Comparison of ENCODE assay signal across 25 cellular contexts in genomic region chr4:77273412-77273811, GRCh38.
A peak's percentile ranks its signal among the peaks of the same experiment; 100 is the strongest.
DNase-seq lines count a peak whose midpoint lies in the region; ATAC-seq, FAIRE-seq and TF ChIP-seq lines count a peak whose summit lies in the region.
"Had no signal": no experiment of that assay in that cellular context is flagged by ENCODE, and none has a peak within 500 bp of the region (broad histone marks: within the 10 kb centered on the region; RNA-seq: fewer than 3 reads in every experiment).

No MANE protein-coding gene starts in this region.

- peak overlapping the region; percentile 22 for H3K27ac ChIP-seq in suprapubic skin
- H3K27ac ChIP-seq: BLaER1 had no signal

- H3K36me3 ChIP-seq in bronchial epithelial cell (ENCODE audit: control insufficient read depth, insufficient read depth, low read length): no peaks in the 10 kb centered on the region
- H3K36me3 ChIP-seq in suprapubic skin: no peaks in the 10 kb centered on the region
- H3K36me3 ChIP-seq: BE2C, BLaER1 had no signal

- ATAC-seq in HG02623 (IDR thresholded peaks at IDR 0.05; ENCODE audit: unreplicated experiment): no peak
- ATAC-seq: GM12878 had no signal

- no peak for TF ChIP-seq POLR2A in suprapubic skin (IDR thresholded peaks at IDR 0.05)

- TF ChIP-seq EP300 in suprapubic skin (IDR thresholded peaks at IDR 0.05): no peak

- H3K27me3 ChIP-seq in bronchial epithelial cell (ENCODE audit: control insufficient read depth, insufficient read depth, low read length): no peaks in the 10 kb centered on the region
- H3K27me3 ChIP-seq in suprapubic skin: no peaks in the 10 kb centered on the region
- H3K27me3 ChIP-seq: BE2C, BLaER1 had no signal

- H3K9me3 ChIP-seq in suprapubic skin: no peaks in the 10 kb centered on the region
- H3K9me3 ChIP-seq: BE2C had no signal

- H3K4me1 ChIP-seq in suprapubic skin: no peaks in the 10 kb centered on the region
- H3K4me1 ChIP-seq: BE2C, BLaER1 had no signal

- TF ChIP-seq CTCF in bronchial epithelial cell (IDR thresholded peaks at IDR 0.05; ENCODE audit: insufficient read depth, low read length, severe bottlenecking) (no peak), epithelial cell of esophagus (IDR thresholded peaks at IDR 0.05; ENCODE audit: insufficient read depth, low read depth, low read length, missing control alignments) (no peak), suprapubic skin (IDR thresholded peaks at IDR 0.05) (no peak)

- 50% methylated on average over 2 of the region's 2 CpGs for WGBS in suprapubic skin

- no peak for FAIRE-seq in bronchial epithelial cell (lab: Jason Lieb, UNC)
- FAIRE-seq: A204.1, GM12878, GM12892, GM18507 had no signal

- no peak overlapping the region for H3K4me3 ChIP-seq in bronchial epithelial cell (ENCODE audit: low read depth, low read length)
- H3K4me3 ChIP-seq in epithelial cell of esophagus (ENCODE audit: low read length): no peak overlapping the region
- no peak overlapping the region for H3K4me3 ChIP-seq in suprapubic skin
- H3K4me3 ChIP-seq: BLaER1, GM12878 had no signal

- DNase-seq in bronchial epithelial cell (ENCODE audit: low read depth) (peak; percentile 29), epithelial cell of esophagus (ENCODE audit: low read depth) (peak; percentile 55), suprapubic skin (ENCODE audit: low spot score in 2 of 2) (no peak), NOMO-1 (lab: John Stamatoyannopoulos, UW; ENCODE audit: unreplicated experiment in 2 of 2) (no peak)
- DNase-seq: 8988T; ACHN; BE2C; C1 segment of cervical spinal cord; CD4-positive, alpha-beta memory T cell; CD4-positive, CD25-positive, alpha-beta regulatory T cell; CD8-positive, alpha-beta memory T cell; COR-L47; DMS 273 treated with DMSO at 0.1 percent for 48 hours; DMS153; DMS53; DMS79; DND-41; EL; GDM1 had no signal

Comparison
In these comparisons a context has a peak if more than half of its experiments do, and no peak if none do; other contexts are left out.
1. DNase-seq: peak in bronchial epithelial cell (single experiment) and epithelial cell of esophagus (single experiment); none in suprapubic skin (0 of 2) and NOMO-1 (0 of 2).